Comparison of ENCODE assay signal across 9 cellular contexts in genomic region chr19:17999685-18000479, GRCh38. TPM values are rescaled to one million over a fixed set of nuclear protein-coding genes. Genes with fewer than 3 reads are reported as not detected.
DNase-seq lines count a peak whose midpoint lies in the region; ATAC-seq and TF ChIP-seq lines count a peak whose summit lies in the region.
"Had no signal": no experiment of that assay in that cellular context is flagged by ENCODE, and none has a peak within 500 bp of the region (broad histone marks: within the 10 kb centered on the region; RNA-seq: fewer than 3 reads in every experiment).

No MANE protein-coding gene starts in this region.

- TF ChIP-seq CTCF in left ventricle myocardium inferior (IDR thresholded peaks at IDR 0.05; ENCODE audit: borderline replicate concordance) (no peak), adrenal gland (IDR thresholded peaks at IDR 0.05) (no peak)

- peaks cover 21 to 39% (median 22%) of the 10 kb centered on the region in 3 donors for H3K4me1 Mint-ChIP-seq in naive B cell

- H3K4me3 Mint-ChIP-seq in naive B cell: peak overlapping the region; percentile 86 to 94 (median 92)

- H3K36me3 Mint-ChIP-seq in naive B cell: no peaks in the 10 kb centered on the region

- ATAC-seq in left cardiac atrium (no peak), naive B cell (ENCODE audit: low read depth in 2 of 2) (no peak), HG02870 (IDR thresholded peaks at IDR 0.05; ENCODE audit: unreplicated experiment) (no peak)

- H3K36me3 ChIP-seq in left ventricle myocardium inferior (no peaks in the 10 kb centered on the region), adrenal gland (replicated peaks in 1 of 2) (no peaks in the 10 kb centered on the region)

- no peaks in the 10 kb centered on the region for H3K27me3 Mint-ChIP-seq in naive B cell

- H3K4me1 ChIP-seq in left ventricle myocardium inferior (peaks cover 21% of the 10 kb centered on the region), adrenal gland (replicated peaks in 1 of 2) (no peaks in the 10 kb centered on the region)

- no peaks in the 10 kb centered on the region for H3K9me3 ChIP-seq in left ventricle myocardium inferior (replicated peaks)
- no peaks in the 10 kb centered on the region for H3K9me3 ChIP-seq in adrenal gland (replicated peaks in 1 of 3)

- TF ChIP-seq POLR2A in adrenal gland (IDR thresholded peaks at IDR 0.05): no peak

- intact Hi-C loops in left ventricle myocardium inferior (cut with micrococcal nuclease): loop anchor here (5.0 kb wide), 1 partner anchor 63 kb away; no protein-coding TSS in a partner anchor
- intact Hi-C loops in left cardiac atrium (cut with DNase I): loop anchor here (5.0 kb wide), 2 partner anchors 63 to 128 kb away; partner anchors contain the start of gene SLC5A5 (in 1 of the 2)
- intact Hi-C loops in adrenal gland (cut with DNase I): loop anchor here in 1 of 2 donors (5.0 kb wide), 1 partner anchor 128 kb away; the partner anchor contains the start of gene SLC5A5

- H3K27ac ChIP-seq in left ventricle myocardium inferior (replicated peaks) (peak overlapping the region; percentile 94), adrenal gland (peak overlapping the region in 3 of 5 donors; percentile 69 to 93 (median 82))

- peak overlapping the region; percentile 100 for H3K27ac Mint-ChIP-seq in naive B cell

- DNase-seq in left ventricle myocardium inferior (no peak), left cardiac atrium (no peak), adrenal gland (no peak), naive B cell (no peak), putamen (ENCODE audit: low spot score) (no peak), GM03348 (ENCODE audit: low spot score) (no peak), amygdala (lab: John Stamatoyannopoulos, UW) (no peak)

- peaks cover 45% of the 10 kb centered on the region for H3K27me3 ChIP-seq in left ventricle myocardium inferior (ENCODE audit: low read depth)
- H3K27me3 ChIP-seq in adrenal gland: no peaks in the 10 kb centered on the region

- 74 to 83% (median 78%) methylated on average over 10 to 21 of the region's 21 CpGs for WGBS in adrenal gland, 4 donors

- no peaks in the 10 kb centered on the region for H3K9me3 Mint-ChIP-seq in naive B cell

- H3K4me3 ChIP-seq in left ventricle myocardium inferior: peak overlapping the region; percentile 82
- H3K4me3 ChIP-seq in adrenal gland: no peak overlapping the region
- H3K4me3 ChIP-seq: lung had no signal

RNA-seq across cellular contexts. Expression of gene ARRDC2, which starts 8.1 kb away (rescaled TPM):
- total RNA-seq in left ventricle myocardium inferior (16.6 TPM), left cardiac atrium (10 to 100 TPM; 14.8 to 21.6 TPM), adrenal gland (10 to 100 TPM in 7 of 8 donors, 1 to 10 TPM in 1; 4.7 to 27.4 (median 17.3) TPM)
- polyA plus RNA-seq in adrenal gland (10 to 100 TPM in 2 of 3 donors, 1 to 10 TPM in 1; 2.7 to 54.3 (median 20.8) TPM), naive B cell (ENCODE audit: low read depth in 6 of 6) (100 to 1,000 TPM in 1 of 6 donors, 10 to 100 TPM in 5; 47.7 to 110 (median 50.8) TPM)

RNA-seq across cellular contexts. Expression of gene KCNN1, which starts 33.0 kb away (rescaled TPM):
- total RNA-seq in left ventricle myocardium inferior: 0.38 TPM
- 1 to 10 TPM; 1.7 to 1.8 TPM for total RNA-seq in left cardiac atrium
- total RNA-seq in adrenal gland: under 1 TPM in 7 of 8 donors, not detected in 1; 0.22 to 0.96 (median 0.69) TPM
- under 1 TPM in 2 of 3 donors, not detected in 1; 0.16 to 0.47 TPM for polyA plus RNA-seq in adrenal gland
- under 1 TPM in 1 of 6 donors, not detected in 5; 0.27 TPM for polyA plus RNA-seq in naive B cell (ENCODE audit: low read depth in 6 of 6)
